Comparison of ENCODE assay signal across 8 cellular contexts in the genomic region with DNA sequence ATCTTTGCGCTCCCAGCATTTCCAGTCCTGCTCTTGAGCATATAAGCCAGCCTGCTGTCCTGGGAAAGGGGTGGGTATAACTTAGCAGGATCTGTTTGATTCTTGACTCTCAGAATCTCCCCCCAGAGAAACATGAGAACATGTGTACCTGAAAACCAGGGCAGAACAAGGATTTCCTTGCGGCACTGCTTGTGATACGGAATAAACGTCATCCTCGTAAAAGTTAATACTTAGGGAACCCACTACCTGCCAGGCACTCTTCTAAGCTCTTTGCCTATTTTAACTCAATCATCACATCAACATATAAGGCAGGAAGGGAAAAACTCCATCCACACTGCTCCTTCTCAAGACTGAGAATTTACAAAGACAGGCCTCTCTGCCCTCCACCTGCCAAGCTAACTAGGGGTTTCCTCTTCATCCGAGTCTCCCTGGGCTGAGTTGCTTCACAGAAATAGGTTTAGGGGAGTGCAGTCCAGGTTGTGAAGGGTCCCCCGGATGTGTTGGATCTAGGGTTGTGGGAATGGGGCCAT. TPM values are rescaled to one million over a fixed set of nuclear protein-coding genes. Genes with fewer than 3 reads are reported as not detected.
DNase-seq lines count a peak whose midpoint lies in the region; ATAC-seq and TF ChIP-seq lines count a peak whose summit lies in the region.

No MANE protein-coding gene starts in this region.

- H3K27ac ChIP-seq in GM23338 (ENCODE audit: low read depth): 0 out of 2 replicates have a peak overlapping the region, but pooled peaks have one; percentile 74
- H3K27ac ChIP-seq in WERI-Rb-1: peak overlapping the region; percentile 12

- peak overlapping the region; percentile 8; the same call in 1 of the 2 replicates for H2AFZ ChIP-seq in GM23338

- DNase-seq in GM23338 (ENCODE audit: low spot score) (no peak), WERI-Rb-1 (no peak), fibroblast of villous mesenchyme (ENCODE audit: low read depth) (no peak), GM19240 (ENCODE audit: insufficient read length, low spot score) (no peak), NCI-H1930 (lab: John Stamatoyannopoulos, UW) (no peak), HPDE6-E6E7 (ENCODE audit: extremely low spot score) (no peak)

- H3K36me3 Mint-ChIP-seq in GM23338 (ENCODE audit: low read depth): no peaks in the 10 kb centered on the region; the same call in 2 of the 3 replicates

- H3K4me3 Mint-ChIP-seq in GM23338: peak overlapping the region; percentile 90

- TF ChIP-seq CTCF in GM23338 (conservative IDR thresholded peaks at IDR 0.05; ENCODE audit: low read depth in 2 of 2) (no peak), WERI-Rb-1 (IDR thresholded peaks at IDR 0.05; ENCODE audit: low read depth, low read length) (no peak), fibroblast of villous mesenchyme (IDR thresholded peaks at IDR 0.05; ENCODE audit: insufficient read depth, low read depth, low read length) (no peak)

- peak overlapping the region; percentile 94 for H3K27ac Mint-ChIP-seq in GM23338

- H3K9me3 Mint-ChIP-seq in GM23338: no peaks in the 10 kb centered on the region

- H3K4me1 ChIP-seq in GM23338 (ENCODE audit: insufficient read depth) (peaks cover 6% of the 10 kb centered on the region), skeletal muscle satellite cell (ENCODE audit: control insufficient read depth, insufficient read depth, low read length) (peaks cover 12% of the 10 kb centered on the region)

- H3K27me3 ChIP-seq in GM23338 (ENCODE audit: insufficient read depth): no peaks in the 10 kb centered on the region
- H3K27me3 ChIP-seq in WERI-Rb-1 (ENCODE audit: insufficient read depth, low read depth, severe bottlenecking): no peaks in the 10 kb centered on the region
- H3K27me3 ChIP-seq in skeletal muscle satellite cell (ENCODE audit: control insufficient read depth, insufficient read depth, low read length): no peaks in the 10 kb centered on the region

- H3K27me3 Mint-ChIP-seq in GM23338 (ENCODE audit: insufficient read depth, low read depth, poor library complexity): peaks cover 19% of the 10 kb centered on the region

- H3K4me3 ChIP-seq in GM23338 (peak overlapping the region; percentile 80), WERI-Rb-1 (ENCODE audit: low read depth, low read length) (peak overlapping the region; percentile 69), fibroblast of villous mesenchyme (ENCODE audit: low read depth, low read length) (peak overlapping the region; percentile 71), skeletal muscle satellite cell (ENCODE audit: low read length) (peak overlapping the region; percentile 97)

- ATAC-seq in GM23338: no peak
- no peak for ATAC-seq in activated CD4-positive, CD25-positive, alpha-beta regulatory T cell treated with anti-CD3 and anti-CD28 coated beads, Interleukin-2, amount 50 U/mL, for 24 hours

- peak overlapping the region; percentile 93 for H3K4me2 ChIP-seq in GM23338
- peak overlapping the region; percentile 99 for H3K4me2 ChIP-seq in skeletal muscle satellite cell (ENCODE audit: low read length)

- H3K4me1 Mint-ChIP-seq in GM23338: peaks cover 8% of the 10 kb centered on the region; the same call in 2 of the 3 replicates

- no peaks in the 10 kb centered on the region for H3F3A ChIP-seq in GM23338 (replicated peaks; ENCODE audit: low read depth)

- H3K9ac ChIP-seq in skeletal muscle satellite cell (ENCODE audit: low read depth, low read length): peak overlapping the region; percentile 92

- H4K20me1 ChIP-seq in GM23338 (replicated peaks; ENCODE audit: insufficient read depth): 0 out of 2 replicates have a peak, but pooled peaks cover 4% of the 10 kb centered on the region

- 0 out of 2 replicates have a peak, but pooled peaks cover 6% of the 10 kb centered on the region for H3K79me2 ChIP-seq in GM23338 (replicated peaks; ENCODE audit: insufficient read depth)

- H3K36me3 ChIP-seq in GM23338 (ENCODE audit: insufficient read depth): no peaks in the 10 kb centered on the region
- H3K36me3 ChIP-seq in WERI-Rb-1: no peaks in the 10 kb centered on the region; the same call in 1 of the 2 replicates
- H3K36me3 ChIP-seq in skeletal muscle satellite cell (ENCODE audit: insufficient read depth, low read length): no peaks in the 10 kb centered on the region

- H3K9me2 ChIP-seq in GM23338 (ENCODE audit: insufficient read depth): no peaks in the 10 kb centered on the region

- H3K9me3 ChIP-seq in WERI-Rb-1 (ENCODE audit: severe bottlenecking): no peaks in the 10 kb centered on the region
- no peaks in the 10 kb centered on the region for H3K9me3 ChIP-seq in skeletal muscle satellite cell (replicated peaks; ENCODE audit: low read length)

TF ChIP-seq in GM23338, 12 proteins besides CTCF, POLR2A, EP300 and RAD21 (continues in another document):
- TF ChIP-seq ZNF331 (CRISPR knock-in tag; IDR thresholded peaks at IDR 0.05; ENCODE audit: low read depth): no peak
- TF ChIP-seq, protein P1, sequence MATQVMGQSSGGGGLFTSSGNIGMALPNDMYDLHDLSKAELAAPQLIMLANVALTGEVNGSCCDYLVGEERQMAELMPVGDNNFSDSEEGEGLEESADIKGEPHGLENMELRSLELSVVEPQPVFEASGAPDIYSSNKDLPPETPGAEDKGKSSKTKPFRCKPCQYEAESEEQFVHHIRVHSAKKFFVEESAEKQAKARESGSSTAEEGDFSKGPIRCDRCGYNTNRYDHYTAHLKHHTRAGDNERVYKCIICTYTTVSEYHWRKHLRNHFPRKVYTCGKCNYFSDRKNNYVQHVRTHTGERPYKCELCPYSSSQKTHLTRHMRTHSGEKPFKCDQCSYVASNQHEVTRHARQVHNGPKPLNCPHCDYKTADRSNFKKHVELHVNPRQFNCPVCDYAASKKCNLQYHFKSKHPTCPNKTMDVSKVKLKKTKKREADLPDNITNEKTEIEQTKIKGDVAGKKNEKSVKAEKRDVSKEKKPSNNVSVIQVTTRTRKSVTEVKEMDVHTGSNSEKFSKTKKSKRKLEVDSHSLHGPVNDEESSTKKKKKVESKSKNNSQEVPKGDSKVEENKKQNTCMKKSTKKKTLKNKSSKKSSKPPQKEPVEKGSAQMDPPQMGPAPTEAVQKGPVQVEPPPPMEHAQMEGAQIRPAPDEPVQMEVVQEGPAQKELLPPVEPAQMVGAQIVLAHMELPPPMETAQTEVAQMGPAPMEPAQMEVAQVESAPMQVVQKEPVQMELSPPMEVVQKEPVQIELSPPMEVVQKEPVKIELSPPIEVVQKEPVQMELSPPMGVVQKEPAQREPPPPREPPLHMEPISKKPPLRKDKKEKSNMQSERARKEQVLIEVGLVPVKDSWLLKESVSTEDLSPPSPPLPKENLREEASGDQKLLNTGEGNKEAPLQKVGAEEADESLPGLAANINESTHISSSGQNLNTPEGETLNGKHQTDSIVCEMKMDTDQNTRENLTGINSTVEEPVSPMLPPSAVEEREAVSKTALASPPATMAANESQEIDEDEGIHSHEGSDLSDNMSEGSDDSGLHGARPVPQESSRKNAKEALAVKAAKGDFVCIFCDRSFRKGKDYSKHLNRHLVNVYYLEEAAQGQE (IDR thresholded peaks at IDR 0.05; ENCODE audit: unreplicated experiment): no peak

RNA-seq across cellular contexts. Expression of a gene that starts 1.1 kb away (rescaled TPM):
- total RNA-seq in GM23338 (2014; rRNA removed; shearing (Covaris generic)): 4.9 and 5.3 TPM in 2 replicates
- 2.5 and 4.1 TPM in 2 replicates for polyA plus RNA-seq in GM23338 (2016; fragmentation: Nextera tagmentation; extraction: Ambion mirVana)
- total RNA-seq in fibroblast of villous mesenchyme: 3.9 and 4.7 TPM in 2 replicates
- 3.0 and 3.5 TPM in 2 replicates for total RNA-seq in skeletal muscle satellite cell (2012; rRNA removed)

RNA-seq across cellular contexts. Expression of a gene that starts 23.7 kb away (rescaled TPM):
- total RNA-seq in GM23338 (2014; rRNA removed; shearing (Covaris generic)): 1.2 and 1.7 TPM in 2 replicates
- polyA plus RNA-seq in GM23338 (2016; fragmentation: Nextera tagmentation; extraction: Ambion mirVana): 0.45 and 0.63 TPM in 2 replicates
- total RNA-seq in fibroblast of villous mesenchyme: not detected in 2 replicates
- total RNA-seq in skeletal muscle satellite cell (2012; rRNA removed): not detected in 2 replicates

RNA-seq across cellular contexts. Expression of a gene that starts 24.4 kb away (rescaled TPM):
- total RNA-seq in GM23338 (2014; rRNA removed; shearing (Covaris generic)): 61.1 and 66.5 TPM in 2 replicates
- polyA plus RNA-seq in GM23338 (2016; fragmentation: Nextera tagmentation; extraction: Ambion mirVana): 36.6 and 42.7 TPM in 2 replicates
- total RNA-seq in fibroblast of villous mesenchyme: 22.9 and 27.4 TPM in 2 replicates
- 24.6 and 26.6 TPM in 2 replicates for total RNA-seq in skeletal muscle satellite cell (2012; rRNA removed)

RNA-seq across cellular contexts. Expression of a gene that starts 34.1 kb away (rescaled TPM):
- total RNA-seq in GM23338 (2014; rRNA removed; shearing (Covaris generic)): 17.0 and 20.9 TPM in 2 replicates
- 13.3 and 22.7 TPM in 2 replicates for polyA plus RNA-seq in GM23338 (2016; fragmentation: Nextera tagmentation; extraction: Ambion mirVana)
- 61.3 and 148 TPM in 2 replicates for total RNA-seq in fibroblast of villous mesenchyme
- total RNA-seq in skeletal muscle satellite cell (2012; rRNA removed): 0.44 and 0.76 TPM in 2 replicates

RNA-seq across cellular contexts. Expression of a gene that starts 54.5 kb away (rescaled TPM):
- total RNA-seq in GM23338 (2014; rRNA removed; shearing (Covaris generic)): 50.3 and 73.3 TPM in 2 replicates
- polyA plus RNA-seq in GM23338 (2016; fragmentation: Nextera tagmentation; extraction: Ambion mirVana): 98.0 and 103 TPM in 2 replicates
- total RNA-seq in fibroblast of villous mesenchyme: 31.1 and 36.7 TPM in 2 replicates
- 43.9 and 45.4 TPM in 2 replicates for total RNA-seq in skeletal muscle satellite cell (2012; rRNA removed)
